In genomic region chr6:32168807-32169206, GRCh38 we compare ENCODE assay signal across 1 cellular context.
TF ChIP-seq lines count a peak whose summit lies in the region.

No MANE protein-coding gene starts in this region.

TF ChIP-seq in K562, 482 proteins besides CTCF, POLR2A, EP300 and RAD21 (continues in another document):
- TF ChIP-seq MTF1 (CRISPR knock-in tag; IDR thresholded peaks at IDR 0.05; ENCODE audit: borderline replicate concordance): no peak
- no peak for TF ChIP-seq LCOR (CRISPR knock-in tag; IDR thresholded peaks at IDR 0.05)
- peak; percentile 18; the same call in 1 of the 2 replicates for TF ChIP-seq SOX6 (IDR thresholded peaks at IDR 0.05)
- no peak for TF ChIP-seq ARNT (IDR thresholded peaks at IDR 0.05)
- no peak for TF ChIP-seq ZNF780A (CRISPR knock-in tag; IDR thresholded peaks at IDR 0.05)
- no peak for TF ChIP-seq SLC30A9 (CRISPR knock-in tag; IDR thresholded peaks at IDR 0.05)
- TF ChIP-seq MYNN (IDR thresholded peaks at IDR 0.05): peak; percentile 61; the same call in 1 of the 2 replicates
- TF ChIP-seq MYNN (CRISPR knock-in tag; IDR thresholded peaks at IDR 0.05): no peak
- no peak for TF ChIP-seq E4F1 (CRISPR knock-in tag; IDR thresholded peaks at IDR 0.05; ENCODE audit: borderline replicate concordance)
- no peak for TF ChIP-seq CHAMP1 (IDR thresholded peaks at IDR 0.05)
- no peak for TF ChIP-seq TSC22D4 (tag; IDR thresholded peaks at IDR 0.05)
- TF ChIP-seq RBM39 (optimal IDR thresholded peaks at IDR 0.05; ENCODE audit: low read depth, low read length): no peak
- TF ChIP-seq ZNF766 (CRISPR knock-in tag; conservative IDR thresholded peaks at IDR 0.05): no peak
- TF ChIP-seq AFF4 (CRISPR knock-in tag; IDR thresholded peaks at IDR 0.05): no peak
- TF ChIP-seq ZNF124 (CRISPR knock-in tag; IDR thresholded peaks at IDR 0.05): no peak
- TF ChIP-seq GTF2E2 (tag; IDR thresholded peaks at IDR 0.05): no peak
- TF ChIP-seq TBL1XR1 (IDR thresholded peaks at IDR 0.05; ENCODE audit: low read length in 2 of 2): 0 out of 4 replicates have a peak, but pooled peaks of 1 of the 2 experiments have one; percentile 3
- no peak for TF ChIP-seq PML (IDR thresholded peaks at IDR 0.05; ENCODE audit: low read length)
- no peak for TF ChIP-seq ZNF24 (IDR thresholded peaks at IDR 0.05)
- no peak for TF ChIP-seq CHD4 (IDR thresholded peaks at IDR 0.05; ENCODE audit: insufficient read depth, insufficient replicate concordance, low read depth, low read length, poor library complexity, severe bottlenecking)
- TF ChIP-seq ZBTB33 (CRISPR knock-in tag; IDR thresholded peaks at IDR 0.05): no peak
- TF ChIP-seq ZNF23 (CRISPR knock-in tag; IDR thresholded peaks at IDR 0.05): no peak
- no peak for TF ChIP-seq ZNF436 (CRISPR knock-in tag; IDR thresholded peaks at IDR 0.05)
- no peak for TF ChIP-seq RBM15 (IDR thresholded peaks at IDR 0.05; ENCODE audit: insufficient read depth, low read length)
- TF ChIP-seq SMC3 (conservative IDR thresholded peaks at IDR 0.05; ENCODE audit: insufficient read depth, low read depth, low read length): no peak
- no peak for TF ChIP-seq PREB (CRISPR knock-in tag; IDR thresholded peaks at IDR 0.05)
- no peak for TF ChIP-seq SMAD3 (CRISPR knock-in tag; conservative IDR thresholded peaks at IDR 0.05)
- TF ChIP-seq HNRNPK (IDR thresholded peaks at IDR 0.05; ENCODE audit: low read depth, low read length, poor library complexity, severe bottlenecking): no peak
- no peak for TF ChIP-seq CEBPG (CRISPR knock-in tag; IDR thresholded peaks at IDR 0.05)
- no peak for TF ChIP-seq CEBPG (tag; conservative IDR thresholded peaks at IDR 0.05 in 1 of 2, IDR thresholded peaks at IDR 0.05 in 1 of 2)
- no peak for TF ChIP-seq ZZZ3 (IDR thresholded peaks at IDR 0.05)
- TF ChIP-seq BCLAF1 (IDR thresholded peaks at IDR 0.05; ENCODE audit: borderline replicate concordance in 1 of 2, control insufficient read depth in 1 of 2, low read depth in 2 of 2, low read length in 1 of 2): 0 out of 4 replicates have a peak, but pooled peaks of 1 of the 2 experiments have one; percentile 70
- TF ChIP-seq FOXP4 (CRISPR knock-in tag; IDR thresholded peaks at IDR 0.05; ENCODE audit: borderline replicate concordance): no peak
- no peak for TF ChIP-seq ZC3H11A (IDR thresholded peaks at IDR 0.05; ENCODE audit: low read depth, low read length)
- no peak for TF ChIP-seq ZNF174 (CRISPR knock-in tag; IDR thresholded peaks at IDR 0.05)
- no peak for TF ChIP-seq BRD4 (IDR thresholded peaks at IDR 0.05)
- TF ChIP-seq ATF1 (CRISPR knock-in tag; IDR thresholded peaks at IDR 0.05): no peak
- no peak for TF ChIP-seq ATF1 (tag; IDR thresholded peaks at IDR 0.05)
- no peak for TF ChIP-seq ZNF398 (CRISPR knock-in tag; IDR thresholded peaks at IDR 0.05)
- no peak for TF ChIP-seq ZBTB34 (CRISPR knock-in tag; IDR thresholded peaks at IDR 0.05)
- TF ChIP-seq CREBBP (IDR thresholded peaks at IDR 0.05; ENCODE audit: low read depth, low read length): no peak
- TF ChIP-seq ARHGAP35 (IDR thresholded peaks at IDR 0.05; ENCODE audit: partially characterized antibody): no peak
- no peak for TF ChIP-seq ZKSCAN8 (CRISPR knock-in tag; IDR thresholded peaks at IDR 0.05)
- no peak for TF ChIP-seq SNIP1 (IDR thresholded peaks at IDR 0.05; ENCODE audit: low read depth)
- TF ChIP-seq CBX5 (IDR thresholded peaks at IDR 0.05; ENCODE audit: borderline replicate concordance, low read depth): no peak
- TF ChIP-seq KAT8 (IDR thresholded peaks at IDR 0.05; ENCODE audit: low read depth): no peak
